20 cellular contexts compared by ENCODE assay signal in genomic region chr17:28142355-28142754, GRCh38.
DNase-seq lines count a peak whose midpoint lies in the region; ATAC-seq, FAIRE-seq and TF ChIP-seq lines count a peak whose summit lies in the region.
"Had no signal": no experiment of that assay in that cellular context is flagged by ENCODE, and none has a peak within 500 bp of the region (broad histone marks: within the 10 kb centered on the region; RNA-seq: fewer than 3 reads in every experiment).

No MANE protein-coding gene starts in this region.

- BruUV-seq in HepG2 (replicated peaks; lab: Mats Ljungman, UMichigan): no TSS peak

- H2AFZ ChIP-seq in HepG2 (ENCODE audit: low read length): no peak overlapping the region

- intact Hi-C loops in HepG2 (cut with micrococcal nuclease; ENCODE audit: unreplicated experiment): no loop called here

- H3K9ac ChIP-seq in HepG2 (ENCODE audit: insufficient read depth, low read depth, low read length): no peak overlapping the region

- H3K27me3 ChIP-seq in layer of hippocampus (ENCODE audit: control insufficient read depth, insufficient read depth, low read length) (no peaks in the 10 kb centered on the region), HepG2 (ENCODE audit: control insufficient read depth in 1 of 2, insufficient read depth in 2 of 2, low read length in 2 of 2) (no peaks in the 10 kb centered on the region), gastroesophageal sphincter (no peaks in the 10 kb centered on the region)
- H3K27me3 ChIP-seq: MG63 had no signal

- DNase-seq in Ammon's horn (ENCODE audit: low spot score) (peak; percentile 42), NCI-H69 (lab: John Stamatoyannopoulos, UW) (peak; percentile 21), retina (peak; percentile 36), HepG2 (ENCODE audit: low spot score) (no peak), NCI-H526 (lab: John Stamatoyannopoulos, UW) (no peak)
- DNase-seq: Caco-2; CD4-positive, CD25-positive, alpha-beta regulatory T cell; EL; IMR-90; Karpas-422; MG63; NCI-H1092; NCI-H146; NCI-H2081; NCI-H345; NCI-H526 treated with DMSO at 0.1 percent for 48 hours had no signal

- no peak overlapping the region for H3K4me2 ChIP-seq in HepG2 (ENCODE audit: low read depth, low read length)

- no peak for FAIRE-seq in HepG2 (lab: Jason Lieb, UNC)
- FAIRE-seq: H54, RCC 7860 had no signal

- in situ Hi-C loops in HepG2 (cut with HindIII; ENCODE audit: extremely low pct_ligation_motif_present, low pct_unique_long_range_greater_than_20kb): loop anchor here (25.0 kb wide), 1 partner anchor 105 kb away; the partner anchor contains the start of gene NLK

- H3K9me3 ChIP-seq in HepG2 (ENCODE audit: low read length): no peaks in the 10 kb centered on the region
- no peaks in the 10 kb centered on the region for H3K9me3 ChIP-seq in gastroesophageal sphincter
- H3K9me3 ChIP-seq: Caco-2, MG63 had no signal

- no peak for TF ChIP-seq RAD21 in HepG2 (CRISPR knock-in tag; IDR thresholded peaks at IDR 0.05)

- POLR2A ChIA-PET in HepG2 (lab: Yijun Ruan, JAX): no interaction called here

- TF ChIP-seq EP300 in HepG2 (IDR thresholded peaks at IDR 0.05; ENCODE audit: low read depth in 2 of 2, low read length in 2 of 2) (no peak), HepG2 (CRISPR knock-in tag; IDR thresholded peaks at IDR 0.05; ENCODE audit: borderline replicate concordance) (no peak), gastroesophageal sphincter (IDR thresholded peaks at IDR 0.05) (no peak)

- no peaks in the 10 kb centered on the region for H3K36me3 ChIP-seq in HepG2 (replicated peaks in 1 of 2; ENCODE audit: control insufficient read depth in 1 of 2, insufficient read depth in 2 of 2, low read length in 2 of 2)
- H3K36me3 ChIP-seq in gastroesophageal sphincter: peaks cover 0 to 11% of the 10 kb centered on the region in 2 donors

- no peaks in the 10 kb centered on the region for H3K4me1 ChIP-seq in HepG2 (ENCODE audit: insufficient read depth, low read length)
- no peaks in the 10 kb centered on the region for H3K4me1 ChIP-seq in gastroesophageal sphincter
- H3K4me1 ChIP-seq: Caco-2 had no signal

- TF ChIP-seq POLR2A in HepG2 (IDR thresholded peaks at IDR 0.05; ENCODE audit: insufficient read depth in 1 of 2, low read depth in 2 of 2, low read length in 2 of 2) (no peak), gastroesophageal sphincter (IDR thresholded peaks at IDR 0.05) (no peak)

- H3K79me2 ChIP-seq in HepG2 (ENCODE audit: insufficient read depth, low read length): no peaks in the 10 kb centered on the region

- CTCF ChIA-PET in HepG2 (lab: Yijun Ruan, JAX; ENCODE audit: low intra/inter-chr PET ratio, low total read pairs): no interaction called here

- 82% methylated on average over 5 of the region's 5 CpGs for WGBS in HepG2 (ENCODE audit: low lambda C conversion rate)
- 60 to 61% methylated on average over 5 of the region's 5 CpGs for WGBS in gastroesophageal sphincter (ENCODE audit: low coverage in 1 of 2), 2 donors

- H3K4me3 ChIP-seq in HepG2 (replicated peaks in 1 of 3; ENCODE audit: insufficient read depth in 1 of 3, low read depth in 2 of 3, low read length in 3 of 3) (no peak overlapping the region), gastroesophageal sphincter (no peak overlapping the region)
- H3K4me3 ChIP-seq: MG63 had no signal

- no peaks in the 10 kb centered on the region for H4K20me1 ChIP-seq in HepG2 (ENCODE audit: insufficient read depth, low read length)

- H3K27ac ChIP-seq in layer of hippocampus (ENCODE audit: low read depth, low read length) (peak overlapping the region; percentile 71), HepG2 (ENCODE audit: extremely low read length, insufficient read depth, low read length) (no peak overlapping the region), gastroesophageal sphincter (no peak overlapping the region)

- TF ChIP-seq CTCF in HepG2 (CRISPR knock-in tag; IDR thresholded peaks at IDR 0.05) (no peak), gastroesophageal sphincter (IDR thresholded peaks at IDR 0.05) (no peak)

- no peak for ATAC-seq in HepG2
- ATAC-seq in gastroesophageal sphincter: no peak

TF ChIP-seq in HepG2, 621 proteins besides CTCF, POLR2A, EP300 and RAD21:
- no peak for TF ChIP-seq ZSCAN30 (CRISPR knock-in tag; IDR thresholded peaks at IDR 0.05)
- TF ChIP-seq MAFK (conservative IDR thresholded peaks at IDR 0.05 in 1 of 2, IDR thresholded peaks at IDR 0.05 in 1 of 2; ENCODE audit: low read length in 2 of 2): no peak

Comparison
In these comparisons a context has a peak if more than half of its experiments do, and no peak if none do; other contexts are left out.
1. DNase-seq: peak in Ammon's horn (single experiment), NCI-H69 (single experiment) and retina (single experiment); none in HepG2 (single experiment) and NCI-H526 (0 of 2).